ENCODE assay signal across 19 cellular contexts in genomic region chr5:75057551-75057950, GRCh38. TPM values are rescaled to one million over a fixed set of nuclear protein-coding genes. Genes with fewer than 3 reads are reported as not detected.
DNase-seq lines count a peak whose midpoint lies in the region; ATAC-seq and TF ChIP-seq lines count a peak whose summit lies in the region.
"Had no signal": no experiment of that assay in that cellular context is flagged by ENCODE, and none has a peak within 500 bp of the region (broad histone marks: within the 10 kb centered on the region; RNA-seq: fewer than 3 reads in every experiment).

No MANE protein-coding gene starts in this region.

- no peak overlapping the region for H3K18ac ChIP-seq in mesenchymal stem cell (ENCODE audit: low read depth in 1 of 2, low read length in 2 of 2)

- H2AK5ac ChIP-seq in mesenchymal stem cell (ENCODE audit: low read length, severe bottlenecking) = no peak overlapping the region

- H2BK12ac ChIP-seq in mesenchymal stem cell (ENCODE audit: low read length in 2 of 2) = no peak overlapping the region

- TF ChIP-seq CTCF in GM20000 (IDR thresholded peaks at IDR 0.05; ENCODE audit: extremely low read depth, missing control alignments) = no peak

- TF ChIP-seq POLR2A in GM18505 (IDR thresholded peaks at IDR 0.05; ENCODE audit: borderline replicate concordance, extremely low read depth, insufficient read depth, insufficient read length) = no peak

- no peak overlapping the region for H3K4ac ChIP-seq in mesenchymal stem cell (ENCODE audit: low read depth in 1 of 2, low read length in 2 of 2)

- peaks cover 3% of the 10 kb centered on the region for H3K27me3 Mint-ChIP-seq in activated CD4-positive, alpha-beta T cell treated with anti-CD3 and anti-CD28 coated beads for 36 hours
- H3K27me3 Mint-ChIP-seq in activated CD4-positive, alpha-beta memory T cell treated with anti-CD3 and anti-CD28 coated beads, Interleukin-2, amount 10 ng/mL, durations not matched to agents 7 days and 5 days = peaks cover 21% of the 10 kb centered on the region

- H3K9ac ChIP-seq in mesenchymal stem cell (ENCODE audit: low read length) = no peak overlapping the region

- H4K8ac ChIP-seq in mesenchymal stem cell (ENCODE audit: low read length) = no peak overlapping the region

- no peaks in the 10 kb centered on the region for H3K79me1 ChIP-seq in mesenchymal stem cell (replicated peaks; ENCODE audit: low read length, poor library complexity, severe bottlenecking)

- no peak overlapping the region for H4K91ac ChIP-seq in mesenchymal stem cell (ENCODE audit: low read length)

- H3K14ac ChIP-seq in mesenchymal stem cell (ENCODE audit: low read length in 2 of 2) = no peak overlapping the region

- H3K9me3 ChIP-seq in mesenchymal stem cell (ENCODE audit: control insufficient read depth, low read length) = no peaks in the 10 kb centered on the region
- H3K9me3 ChIP-seq: heart right ventricle, ovary, tibial nerve had no signal

- H3K36me3 Mint-ChIP-seq in activated CD4-positive, alpha-beta T cell treated with anti-CD3 and anti-CD28 coated beads for 36 hours (ENCODE audit: low read depth) = no peaks in the 10 kb centered on the region
- no peaks in the 10 kb centered on the region for H3K36me3 Mint-ChIP-seq in activated CD4-positive, alpha-beta memory T cell treated with anti-CD3 and anti-CD28 coated beads, Interleukin-2, amount 10 ng/mL, durations not matched to agents 7 days and 5 days (ENCODE audit: low read depth)
- H3K36me3 Mint-ChIP-seq: stimulated activated memory B cell treated with anti-CD40 and anti-IgM and Interleukin-4, amounts not matched to agents 10 μg/mL and 1 μg/mL and 100 μg/mL, for 72 hours had no signal

- H3K9me3 Mint-ChIP-seq in activated CD4-positive, alpha-beta T cell treated with anti-CD3 and anti-CD28 coated beads for 36 hours (ENCODE audit: low read depth) = no peaks in the 10 kb centered on the region
- no peaks in the 10 kb centered on the region for H3K9me3 Mint-ChIP-seq in activated CD4-positive, alpha-beta memory T cell treated with anti-CD3 and anti-CD28 coated beads, Interleukin-2, amount 10 ng/mL, durations not matched to agents 7 days and 5 days
- H3K9me3 Mint-ChIP-seq: stimulated activated memory B cell treated with anti-CD40 and anti-IgM and Interleukin-4, amounts not matched to agents 10 μg/mL and 1 μg/mL and 100 μg/mL, for 72 hours had no signal

- intact Hi-C loops in activated CD4-positive, alpha-beta T cell treated with anti-CD3 and anti-CD28 coated beads for 36 hours (cut with DNase I, micrococcal nuclease) = no loop called here

- H2BK5ac ChIP-seq in mesenchymal stem cell (ENCODE audit: low read depth, low read length, poor library complexity, severe bottlenecking) = no peak overlapping the region

- ATAC-seq in activated CD4-positive, alpha-beta T cell treated with anti-CD3 and anti-CD28 coated beads for 36 hours = peak; percentile 13
- no peak for ATAC-seq in GM18505 (IDR thresholded peaks at IDR 0.05; ENCODE audit: unreplicated experiment)
- ATAC-seq: heart right ventricle; sciatic nerve; stimulated activated memory B cell treated with anti-CD40 and anti-IgM and Interleukin-4, amounts not matched to agents 10 μg/mL and 1 μg/mL and 100 μg/mL, for 72 hours had no signal

- WGBS in mesenchymal stem cell = 32% methylated on average over 2 of the region's 2 CpGs

- no peak overlapping the region for H2BK15ac ChIP-seq in mesenchymal stem cell (ENCODE audit: low read depth, poor library complexity, severe bottlenecking)

- POLR2A ChIA-PET in activated CD4-positive, alpha-beta T cell treated with anti-CD3 and anti-CD28 coated beads for 36 hours (lab: Charles Lee) = interaction anchor here (0.7 kb wide), 1 partner anchor 45 kb away, joined by 3 read pairs; no protein-coding TSS in a partner anchor
- POLR2A ChIA-PET in activated CD4-positive, alpha-beta memory T cell treated with anti-CD3 and anti-CD28 coated beads, Interleukin-2, amount 10 ng/mL, durations not matched to agents 7 days and 5 days (lab: Charles Lee) = no interaction called here

- no peak overlapping the region for H3K27ac ChIP-seq in mesenchymal stem cell (ENCODE audit: low read length, poor library complexity, severe bottlenecking)
- H3K27ac ChIP-seq: 22Rv1, heart right ventricle, ovary, tibial nerve, VCaP had no signal

- peaks cover 0 to 6% of the 10 kb centered on the region in 2 experiments for H3K27me3 ChIP-seq in mesenchymal stem cell (ENCODE audit: control insufficient read depth in 1 of 2, insufficient read depth in 1 of 2, low read length in 2 of 2)
- H3K27me3 ChIP-seq: ovary, tibial nerve had no signal

- no peak for DNase-seq in activated CD4-positive, alpha-beta T cell treated with anti-CD3 and anti-CD28 coated beads for 36 hours
- no peak for DNase-seq in activated CD4-positive, alpha-beta T cell treated with anti-CD3 and anti-CD28 coated beads, Interleukin-2, amount 50 U/mL, for 4 hours
- peak; percentile 69 for DNase-seq in Jurkat, Clone E6-1 (ENCODE audit: low read depth, low spot score)
- no peak for DNase-seq in activated CD4-positive, alpha-beta memory T cell treated with anti-CD3 and anti-CD28 coated beads, Interleukin-2, amount 10 ng/mL, durations not matched to agents 7 days and 5 days
- DNase-seq in mesenchymal stem cell (peak; percentile 32), HUDEP-2 (lab: John Stamatoyannopoulos, UW; ENCODE audit: unreplicated experiment in 76 of 76) (no peak), GM20000 (ENCODE audit: low spot score) (no peak)
- DNase-seq: activated gamma-delta T cell treated with Interleukin-2 at 50 U/mL for 16 hours, AML-193, H7, heart right ventricle, NCI-H526 treated with DMSO at 0.1 percent for 48 hours, ovary had no signal

- CTCF ChIA-PET in activated CD4-positive, alpha-beta T cell treated with anti-CD3 and anti-CD28 coated beads for 36 hours (lab: Charles Lee) = interaction anchor here (0.8 to 3.6 kb wide), 4 partner anchors 8 to 660 kb away, joined by 3 to 36 read pairs (median 3); partner anchors contain the start of gene POC5
- CTCF ChIA-PET in activated CD4-positive, alpha-beta memory T cell treated with anti-CD3 and anti-CD28 coated beads, Interleukin-2, amount 10 ng/mL, durations not matched to agents 7 days and 5 days (lab: Charles Lee) = no interaction called here

- H3K36me3 ChIP-seq in mesenchymal stem cell (ENCODE audit: control insufficient read depth in 1 of 2, insufficient read depth in 2 of 2, low read depth in 1 of 2, low read length in 2 of 2) = no peaks in the 10 kb centered on the region
- H3K36me3 ChIP-seq: heart right ventricle, ovary, tibial nerve had no signal

- H3K23ac ChIP-seq in mesenchymal stem cell (ENCODE audit: low read length in 2 of 2) = no peak overlapping the region

- H3K4me1 ChIP-seq in mesenchymal stem cell (ENCODE audit: control insufficient read depth, insufficient read depth, low read depth, low read length) = peaks cover 7% of the 10 kb centered on the region

- H3K4me2 ChIP-seq in mesenchymal stem cell (ENCODE audit: low read length, poor library complexity, severe bottlenecking) = no peak overlapping the region

- H2BK120ac ChIP-seq in mesenchymal stem cell (ENCODE audit: low read depth, low read length) = no peak overlapping the region

- H3K4me3 ChIP-seq in Jurkat, Clone E6-1 (ENCODE audit: low read length) = no peak overlapping the region
- H3K4me3 ChIP-seq in mesenchymal stem cell (ENCODE audit: insufficient read depth in 1 of 2, low read depth in 1 of 2, low read length in 2 of 2) = no peak overlapping the region
- H3K4me3 ChIP-seq: heart right ventricle, ovary, tibial nerve had no signal

- no peak overlapping the region for H3K4me3 Mint-ChIP-seq in activated CD4-positive, alpha-beta T cell treated with anti-CD3 and anti-CD28 coated beads for 36 hours
- H3K4me3 Mint-ChIP-seq in activated CD4-positive, alpha-beta memory T cell treated with anti-CD3 and anti-CD28 coated beads, Interleukin-2, amount 10 ng/mL, durations not matched to agents 7 days and 5 days = no peak overlapping the region
- H3K4me3 Mint-ChIP-seq: stimulated activated memory B cell treated with anti-CD40 and anti-IgM and Interleukin-4, amounts not matched to agents 10 μg/mL and 1 μg/mL and 100 μg/mL, for 72 hours had no signal

- H2AFZ ChIP-seq in mesenchymal stem cell (ENCODE audit: low read depth, low read length) = no peak overlapping the region

- H3K4me1 Mint-ChIP-seq in activated CD4-positive, alpha-beta T cell treated with anti-CD3 and anti-CD28 coated beads for 36 hours = peaks cover 76% of the 10 kb centered on the region
- H3K4me1 Mint-ChIP-seq in activated CD4-positive, alpha-beta memory T cell treated with anti-CD3 and anti-CD28 coated beads, Interleukin-2, amount 10 ng/mL, durations not matched to agents 7 days and 5 days = peaks cover 41% of the 10 kb centered on the region

- H3K27ac Mint-ChIP-seq in activated CD4-positive, alpha-beta T cell treated with anti-CD3 and anti-CD28 coated beads for 36 hours = peak overlapping the region; percentile 40
- peak overlapping the region; percentile 8 for H3K27ac Mint-ChIP-seq in activated CD4-positive, alpha-beta memory T cell treated with anti-CD3 and anti-CD28 coated beads, Interleukin-2, amount 10 ng/mL, durations not matched to agents 7 days and 5 days
- H3K27ac Mint-ChIP-seq: stimulated activated memory B cell treated with anti-CD40 and anti-IgM and Interleukin-4, amounts not matched to agents 10 μg/mL and 1 μg/mL and 100 μg/mL, for 72 hours had no signal

RNA-seq across cellular contexts. Expression of gene GCNT4, which starts 5.2 kb away (rescaled TPM):
- 1 to 10 TPM; 1.9 to 2.1 TPM for total RNA-seq in activated CD4-positive, alpha-beta T cell treated with anti-CD3 and anti-CD28 coated beads for 36 hours
- 2.6 TPM for polyA plus RNA-seq in Jurkat, Clone E6-1 (2012; ENCODE audit: insufficient read depth, insufficient read length)
- total RNA-seq in activated CD4-positive, alpha-beta memory T cell treated with anti-CD3 and anti-CD28 coated beads, Interleukin-2, amount 10 ng/mL, durations not matched to agents 7 days and 5 days = 1 to 10 TPM; 1.5 to 1.6 TPM
- polyA plus RNA-seq in mesenchymal stem cell (2013, experiment 1 of 2) = 2.7 TPM
- polyA plus RNA-seq in mesenchymal stem cell (2013, experiment 2 of 2) = 2.9 TPM

Comparison
In these comparisons a context has a peak if more than half of its experiments do, and no peak if none do; other contexts are left out.
1. DNase-seq: peak in Jurkat, Clone E6-1 (single experiment) and mesenchymal stem cell (single experiment); none in activated CD4-positive, alpha-beta T cell treated with anti-CD3 and anti-CD28 coated beads for 36 hours (single experiment), activated CD4-positive, alpha-beta T cell treated with anti-CD3 and anti-CD28 coated beads, Interleukin-2, amount 50 U/mL, for 4 hours (0 of 2), activated CD4-positive, alpha-beta memory T cell treated with anti-CD3 and anti-CD28 coated beads, Interleukin-2, amount 10 ng/mL, durations not matched to agents 7 days and 5 days (single experiment), HUDEP-2 (0 of 76) and GM20000 (single experiment).